Comparison of ENCODE assay signal across 8 cellular contexts in the genomic region with DNA sequence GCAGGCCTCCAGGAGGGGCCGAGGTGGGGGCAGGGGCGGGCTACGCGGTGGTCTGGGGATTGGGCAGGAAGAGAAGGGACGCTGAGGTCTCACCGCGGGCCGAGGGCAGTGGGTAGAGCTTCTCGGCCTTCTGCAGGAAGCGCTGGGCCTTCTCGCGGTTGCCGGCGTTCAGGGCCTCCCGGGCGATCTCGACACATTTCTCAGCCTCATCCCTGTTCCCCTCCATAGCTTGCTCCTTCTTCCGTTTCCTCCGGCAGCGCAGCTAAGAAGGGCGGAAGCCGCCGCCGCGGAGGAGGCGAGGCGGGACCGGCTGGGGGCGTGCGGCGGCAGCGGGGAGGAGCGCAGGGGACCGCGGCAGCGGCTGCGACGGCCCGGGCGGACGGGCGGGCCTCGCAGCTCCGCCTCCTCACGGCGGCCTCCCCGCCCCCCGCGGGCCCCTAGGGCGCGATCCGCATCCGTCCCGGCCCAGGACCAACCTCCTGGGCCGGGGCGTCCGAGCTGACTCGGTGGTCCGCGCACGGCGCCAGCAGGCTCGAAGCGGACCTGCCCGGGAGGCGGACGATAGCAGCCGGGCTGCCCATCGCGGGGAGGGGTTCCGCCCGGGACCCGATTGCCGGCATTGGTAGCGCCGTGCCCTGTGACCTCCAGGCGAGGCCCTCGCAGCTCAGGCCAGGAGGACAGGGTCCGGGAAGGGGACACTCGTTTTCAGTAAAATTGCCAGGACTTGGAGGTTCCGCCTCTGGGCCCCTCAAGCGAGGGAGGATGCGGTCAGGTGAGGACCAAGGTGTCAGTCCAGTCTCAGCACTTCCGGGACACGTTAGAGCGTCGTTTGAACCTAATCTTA. TPM values are rescaled to one million over a fixed set of nuclear protein-coding genes. Genes with fewer than 3 reads are reported as not detected.
DNase-seq lines count a peak whose midpoint lies in the region; ATAC-seq and TF ChIP-seq lines count a peak whose summit lies in the region.

Gene DNAJB14, minus strand, starts transcription at position 273 of the 844 bp plus-strand sequence. Its CDS starts 47 bp downstream, at position 226.

- H3K4me3 Mint-ChIP-seq in activated CD8-positive, alpha-beta T cell treated with anti-CD3 and anti-CD28 coated beads, Interleukin-2, amount 10 ng/mL, durations not matched to agents 7 days and 5 days: peak within 1 kb of the TSS; percentile 97

- TF ChIP-seq POLR2A in GM18951 (IDR thresholded peaks at IDR 0.05; ENCODE audit: extremely low read depth, insufficient read depth, insufficient read length): peak; percentile 60

- POLR2A ChIA-PET in activated CD8-positive, alpha-beta T cell treated with anti-CD3 and anti-CD28 coated beads, Interleukin-2, amount 10 ng/mL, durations not matched to agents 7 days and 5 days (lab: Charles Lee): interaction anchor here (0.6 to 7.0 kb wide), 15 partner anchors 12 to 383 kb away, joined by 3 to 55 read pairs (median 5); partner anchors contain the start of genes DAPP1, LAMTOR3 and TRMT10A

- peak; percentile 36 for ATAC-seq in HG03175 (IDR thresholded peaks at IDR 0.05; ENCODE audit: unreplicated experiment)
- peak; percentile 51 for ATAC-seq in activated CD8-positive, alpha-beta T cell treated with anti-CD3 and anti-CD28 coated beads, Interleukin-2, amount 10 ng/mL, durations not matched to agents 7 days and 5 days

- DNase-seq in AG20443 (ENCODE audit: low spot score) (peak; percentile 92), NCI-H748 treated with DMSO at 0.1 percent for 48 hours (lab: John Stamatoyannopoulos, UW) (peak; percentile 15), medulla oblongata (ENCODE audit: extremely low spot score) (peak; percentile 66)
- DNase-seq in activated CD8-positive, alpha-beta T cell treated with anti-CD3 and anti-CD28 coated beads, Interleukin-2, amount 10 ng/mL, durations not matched to agents 7 days and 5 days: peak; percentile 82
- peak; percentile 60 for DNase-seq in effector CD8-positive, alpha-beta T cell (lab: John Stamatoyannopoulos, UW)
- DNase-seq in stimulated activated CD8-positive, alpha-beta memory T cell treated with anti-CD3 and anti-CD28 coated beads, Interleukin-12 subunit alpha, Interleukin-12 subunit beta, amount 100 ng/mL, for 1 hour (ENCODE audit: low read depth): peak; percentile 65

- in situ Hi-C loops in GM18951 (cut with MboI; ENCODE audit: low sequenced_read_pairs, unreplicated experiment): no loop called here

- peak within 1 kb of the TSS; percentile 98 for H3K27ac Mint-ChIP-seq in activated CD8-positive, alpha-beta T cell treated with anti-CD3 and anti-CD28 coated beads, Interleukin-2, amount 10 ng/mL, durations not matched to agents 7 days and 5 days

- CTCF ChIA-PET in activated CD8-positive, alpha-beta T cell treated with anti-CD3 and anti-CD28 coated beads, Interleukin-2, amount 10 ng/mL, durations not matched to agents 7 days and 5 days (lab: Charles Lee): interaction anchor here (0.7 to 3.5 kb wide), 17 partner anchors 19 to 149 kb away, joined by 3 to 23 read pairs (median 4); partner anchors contain the start of genes DAPP1 and LAMTOR3

- no peaks in the 10 kb centered on the region for H3K27me3 Mint-ChIP-seq in activated CD8-positive, alpha-beta T cell treated with anti-CD3 and anti-CD28 coated beads, Interleukin-2, amount 10 ng/mL, durations not matched to agents 7 days and 5 days (ENCODE audit: low read depth)

- no peaks in the 10 kb centered on the region for H3K9me3 Mint-ChIP-seq in activated CD8-positive, alpha-beta T cell treated with anti-CD3 and anti-CD28 coated beads, Interleukin-2, amount 10 ng/mL, durations not matched to agents 7 days and 5 days (ENCODE audit: insufficient read depth)

- peaks cover 48% of the 10 kb centered on the region for H3K4me1 Mint-ChIP-seq in activated CD8-positive, alpha-beta T cell treated with anti-CD3 and anti-CD28 coated beads, Interleukin-2, amount 10 ng/mL, durations not matched to agents 7 days and 5 days (ENCODE audit: low read depth)

- peaks cover 51% of the 10 kb centered on the region for H3K36me3 Mint-ChIP-seq in activated CD8-positive, alpha-beta T cell treated with anti-CD3 and anti-CD28 coated beads, Interleukin-2, amount 10 ng/mL, durations not matched to agents 7 days and 5 days (ENCODE audit: low read depth)

RNA-seq across cellular contexts. Expression of gene DNAJB14, which starts in this region (rescaled TPM):
- 10 to 100 TPM; 52.7 to 54.6 TPM for total RNA-seq in activated CD8-positive, alpha-beta T cell treated with anti-CD3 and anti-CD28 coated beads, Interleukin-2, amount 10 ng/mL, durations not matched to agents 7 days and 5 days

Comparison
In these comparisons a context has a peak if more than half of its experiments do, and no peak if none do; other contexts are left out.
1. Peak in every context shown above with its lines: DNase-seq and ATAC-seq.
2. DNase-seq: peak in every context shown above with its lines; median percentile 92 in AG20443; 82 in activated CD8-positive, alpha-beta T cell treated with anti-CD3 and anti-CD28 coated beads, Interleukin-2, amount 10 ng/mL, durations not matched to agents 7 days and 5 days; 66 in medulla oblongata; 65 in stimulated activated CD8-positive, alpha-beta memory T cell treated with anti-CD3 and anti-CD28 coated beads, Interleukin-12 subunit alpha, Interleukin-12 subunit beta, amount 100 ng/mL, for 1 hour; 60 in effector CD8-positive, alpha-beta T cell; 15 in NCI-H748 treated with DMSO at 0.1 percent for 48 hours.